Comparison of ENCODE assay signal across 8 cellular contexts in genomic region chr11:17077240-17077519, GRCh38. TPM values are rescaled to one million over a fixed set of nuclear protein-coding genes. Genes with fewer than 3 reads are reported as not detected.
DNase-seq lines count a peak whose midpoint lies in the region; ATAC-seq lines count a peak whose summit lies in the region.

No MANE protein-coding gene starts in this region.

- H2BK5ac ChIP-seq in mesenchymal stem cell (ENCODE audit: low read depth, low read length, poor library complexity, severe bottlenecking) = no peak overlapping the region

- peak; percentile 22 to 28 for ATAC-seq in CD4-positive, CD25-positive, alpha-beta regulatory T cell (ENCODE audit: low read depth in 2 of 2)
- ATAC-seq in GM21423 (IDR thresholded peaks at IDR 0.05; ENCODE audit: unreplicated experiment) (peak; percentile 10), aorta (ENCODE audit: low FRiP score) (peak; percentile 55)
- peak; percentile 45 for ATAC-seq in central memory CD8-positive, alpha-beta T cell (replicated peaks; ENCODE audit: extremely low read depth, poor library complexity, severe bottlenecking)

- peak overlapping the region in 1 of 2 experiments; percentile 96 for H3K14ac ChIP-seq in mesenchymal stem cell (ENCODE audit: low read length in 2 of 2)

- H4K91ac ChIP-seq in mesenchymal stem cell (ENCODE audit: low read length) = peak overlapping the region; percentile 62

- no peaks in the 10 kb centered on the region for H3K27me3 Mint-ChIP-seq in CD4-positive, CD25-positive, alpha-beta regulatory T cell
- H3K27me3 Mint-ChIP-seq in central memory CD8-positive, alpha-beta T cell = no peaks in the 10 kb centered on the region

- H4K8ac ChIP-seq in mesenchymal stem cell (ENCODE audit: low read length) = peak overlapping the region; percentile 33

- H3K4me2 ChIP-seq in mesenchymal stem cell (ENCODE audit: low read length, poor library complexity, severe bottlenecking) = peak overlapping the region; percentile 79

- peak overlapping the region; percentile 86 for H3K27ac ChIP-seq in CD4-positive, CD25-positive, alpha-beta regulatory T cell (ENCODE audit: insufficient read depth, low read length, poor library complexity, severe bottlenecking)
- peak overlapping the region; percentile 72 for H3K27ac ChIP-seq in mesenchymal stem cell (ENCODE audit: low read length, poor library complexity, severe bottlenecking)
- H3K27ac ChIP-seq in aorta (ENCODE audit: low read depth in 1 of 2, low read length in 2 of 2) = peak overlapping the region; percentile 23 to 37

- peak overlapping the region in 1 of 2 experiments; percentile 78 for H3K23ac ChIP-seq in mesenchymal stem cell (ENCODE audit: low read length in 2 of 2)

- H3K4me1 ChIP-seq in CD4-positive, CD25-positive, alpha-beta regulatory T cell (ENCODE audit: control insufficient read depth, insufficient read depth, low read length, poor library complexity, severe bottlenecking) = peaks cover 25% of the 10 kb centered on the region
- H3K4me1 ChIP-seq in mesenchymal stem cell (ENCODE audit: control insufficient read depth, insufficient read depth, low read depth, low read length) (peaks cover 13% of the 10 kb centered on the region), aorta (ENCODE audit: control insufficient read depth in 1 of 2, insufficient read depth in 2 of 2, low read length in 2 of 2) (peaks cover 0 to 3% of the 10 kb centered on the region in 2 donors)

- peak overlapping the region; percentile 92 to 99 (median 98) for H3K27ac Mint-ChIP-seq in CD4-positive, CD25-positive, alpha-beta regulatory T cell
- peak overlapping the region; percentile 97 for H3K27ac Mint-ChIP-seq in central memory CD8-positive, alpha-beta T cell (ENCODE audit: low read depth)

- no peak overlapping the region for H2BK12ac ChIP-seq in mesenchymal stem cell (ENCODE audit: low read length in 2 of 2)

- DNase-seq in CD4-positive, CD25-positive, alpha-beta regulatory T cell = no peak
- DNase-seq in Jurkat, Clone E6-1 (ENCODE audit: low read depth, low spot score) = no peak
- no peak for DNase-seq in central memory CD8-positive, alpha-beta T cell (ENCODE audit: low spot score in 2 of 2)
- DNase-seq in mesenchymal stem cell (no peak), aorta (no peak), HuH-7 (ENCODE audit: low spot score) (no peak)
- DNase-seq in effector CD8-positive, alpha-beta T cell (lab: John Stamatoyannopoulos, UW) = no peak

- no peaks in the 10 kb centered on the region for H3K27me3 ChIP-seq in CD4-positive, CD25-positive, alpha-beta regulatory T cell (ENCODE audit: control insufficient read depth, insufficient read depth, low read length)
- no peaks in the 10 kb centered on the region for H3K27me3 ChIP-seq in mesenchymal stem cell (ENCODE audit: control insufficient read depth in 1 of 2, insufficient read depth in 1 of 2, low read length in 2 of 2)
- no peaks in the 10 kb centered on the region for H3K27me3 ChIP-seq in aorta (ENCODE audit: control insufficient read depth in 1 of 2, insufficient read depth in 2 of 2, low read length in 1 of 2)

- H2BK15ac ChIP-seq in mesenchymal stem cell (ENCODE audit: low read depth, poor library complexity, severe bottlenecking) = peak overlapping the region; percentile 66

- H2BK120ac ChIP-seq in mesenchymal stem cell (ENCODE audit: low read depth, low read length) = no peak overlapping the region

- H2AK5ac ChIP-seq in mesenchymal stem cell (ENCODE audit: low read length, severe bottlenecking) = no peak overlapping the region

- no peaks in the 10 kb centered on the region for H3K9me3 Mint-ChIP-seq in CD4-positive, CD25-positive, alpha-beta regulatory T cell
- no peaks in the 10 kb centered on the region for H3K9me3 Mint-ChIP-seq in central memory CD8-positive, alpha-beta T cell

- peak overlapping the region; percentile 95 to 99 (median 98) for H3K4me3 Mint-ChIP-seq in CD4-positive, CD25-positive, alpha-beta regulatory T cell
- peak overlapping the region; percentile 99 for H3K4me3 Mint-ChIP-seq in central memory CD8-positive, alpha-beta T cell

- peak overlapping the region; percentile 50 to 89 for H3K4ac ChIP-seq in mesenchymal stem cell (ENCODE audit: low read depth in 1 of 2, low read length in 2 of 2)

- 1% methylated on average over 16 of the region's 20 CpGs for WGBS in mesenchymal stem cell
- 0% methylated on average over 18 to 20 of the region's 20 CpGs for WGBS in aorta, 2 donors

- peaks cover 21 to 59% (median 32%) of the 10 kb centered on the region in 4 donors for H3K4me1 Mint-ChIP-seq in CD4-positive, CD25-positive, alpha-beta regulatory T cell
- H3K4me1 Mint-ChIP-seq in central memory CD8-positive, alpha-beta T cell = peaks cover 42% of the 10 kb centered on the region

- H3K9ac ChIP-seq in mesenchymal stem cell (ENCODE audit: low read length) = peak overlapping the region; percentile 99

- H3K9me3 ChIP-seq in CD4-positive, CD25-positive, alpha-beta regulatory T cell (ENCODE audit: control insufficient read depth in 2 of 2, low read length in 2 of 2) = no peaks in the 10 kb centered on the region
- no peaks in the 10 kb centered on the region for H3K9me3 ChIP-seq in mesenchymal stem cell (ENCODE audit: control insufficient read depth, low read length)
- no peaks in the 10 kb centered on the region for H3K9me3 ChIP-seq in aorta (ENCODE audit: control insufficient read depth, low read length)

- intact Hi-C loops in aorta (cut with DNase I) = loop anchor here (5.0 to 10.0 kb wide), 4 partner anchors 128 to 285 kb away; partner anchors contain the start of genes NUCB2 (in 2 of the 2) and PIK3C2A (in 1 of the 2)

- peak overlapping the region; percentile 97 for H3K4me3 ChIP-seq in CD4-positive, CD25-positive, alpha-beta regulatory T cell (ENCODE audit: low read depth, low read length)
- peak overlapping the region; percentile 99 for H3K4me3 ChIP-seq in Jurkat, Clone E6-1 (ENCODE audit: low read length)
- H3K4me3 ChIP-seq in mesenchymal stem cell (ENCODE audit: insufficient read depth in 1 of 2, low read depth in 1 of 2, low read length in 2 of 2) (peak overlapping the region; percentile 85 to 95), aorta (ENCODE audit: low read length in 2 of 2) (peak overlapping the region; percentile 73 to 84)

- peaks cover 8% of the 10 kb centered on the region for H3K79me1 ChIP-seq in mesenchymal stem cell (replicated peaks; ENCODE audit: low read length, poor library complexity, severe bottlenecking)

- peak overlapping the region; percentile 55 to 96 for H3K18ac ChIP-seq in mesenchymal stem cell (ENCODE audit: low read depth in 1 of 2, low read length in 2 of 2)

- H3K36me3 Mint-ChIP-seq in CD4-positive, CD25-positive, alpha-beta regulatory T cell = peaks cover 24% of the 10 kb centered on the region
- H3K36me3 Mint-ChIP-seq in central memory CD8-positive, alpha-beta T cell (ENCODE audit: insufficient read depth) = peaks cover 53% of the 10 kb centered on the region

- H2AFZ ChIP-seq in mesenchymal stem cell (ENCODE audit: low read depth, low read length) = peak overlapping the region; percentile 11

- H3K36me3 ChIP-seq in CD4-positive, CD25-positive, alpha-beta regulatory T cell (ENCODE audit: control insufficient read depth, insufficient read depth, low read length) = peaks cover 30% of the 10 kb centered on the region
- H3K36me3 ChIP-seq in mesenchymal stem cell (ENCODE audit: control insufficient read depth in 1 of 2, insufficient read depth in 2 of 2, low read depth in 1 of 2, low read length in 2 of 2) (peaks cover 17 to 37% of the 10 kb centered on the region in 2 experiments), aorta (ENCODE audit: control insufficient read depth in 1 of 2, insufficient read depth in 2 of 2, low read length in 1 of 2) (peaks cover 2 to 5% of the 10 kb centered on the region in 2 donors)

RNA-seq across cellular contexts. Expression of gene RPS13, which starts 0.3 kb away (rescaled TPM):
- total RNA-seq in CD4-positive, CD25-positive, alpha-beta regulatory T cell = 1,120 TPM
- 1,000 to 10,000 TPM; 1,769 to 2,526 (median 2,157) TPM for polyA plus RNA-seq in CD4-positive, CD25-positive, alpha-beta regulatory T cell
- 2,643 TPM for polyA plus RNA-seq in Jurkat, Clone E6-1 (2012; ENCODE audit: insufficient read depth, insufficient read length)
- polyA plus RNA-seq in mesenchymal stem cell (2013, experiment 1 of 2) = 1,828 TPM
- 1,851 TPM for polyA plus RNA-seq in mesenchymal stem cell (2013, experiment 2 of 2)
- 100 to 1,000 TPM; 699 to 761 TPM for total RNA-seq in aorta
- 1,000 to 10,000 TPM; 2,046 to 4,498 TPM for polyA plus RNA-seq in aorta

Comparison
In these comparisons a context has a peak if more than half of its experiments do, and no peak if none do; other contexts are left out.
1. H3K27ac ChIP-seq: peak in every context shown above with its lines; median percentile 86 in CD4-positive, CD25-positive, alpha-beta regulatory T cell; 72 in mesenchymal stem cell; 30 in aorta.